ENCODE assay signal across 5 cellular contexts in the genomic region with DNA sequence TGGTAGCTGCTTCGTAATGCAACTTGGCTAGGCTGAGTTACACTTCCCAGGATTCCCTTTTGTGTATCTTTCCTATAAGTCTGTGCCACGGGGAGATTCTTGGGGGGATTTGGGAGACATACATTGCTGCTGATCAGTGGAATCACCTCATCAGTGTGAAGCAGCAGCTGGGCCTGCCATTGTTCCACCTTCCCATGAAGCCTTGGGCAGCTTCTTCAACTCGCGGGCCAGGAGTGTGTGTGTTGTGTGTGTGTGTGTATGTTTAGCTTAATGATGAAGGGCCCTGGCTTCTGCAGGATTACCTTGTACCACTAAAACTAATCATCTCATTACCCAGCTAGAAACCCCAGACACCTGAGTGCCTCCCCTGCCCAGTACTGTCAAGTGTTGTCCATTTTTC. TPM values are rescaled to one million over a fixed set of nuclear protein-coding genes. Genes with fewer than 3 reads are reported as not detected.
"Had no signal": no experiment of that assay in that cellular context is flagged by ENCODE, and none has a peak within 500 bp of the region (broad histone marks: within the 10 kb centered on the region; RNA-seq: fewer than 3 reads in every experiment).

No MANE protein-coding gene starts in this region.

- H3K4me1 Mint-ChIP-seq: GM23338, H9 had no signal

- ATAC-seq: GM23338 had no signal

- H3K4me3 ChIP-seq: GM23338 had no signal

- DNase-seq: H9, HCEC 1CT had no signal

- H3K27ac Mint-ChIP-seq: GM23338, H9 had no signal

- H3K4me3 Mint-ChIP-seq: GM23338, H9, IgD-negative memory B cell had no signal

RNA-seq across cellular contexts. Expression of a gene that starts 46.5 kb away (rescaled TPM):
- total RNA-seq: H1, H9 had no signal
- polyA plus RNA-seq: GM23338, H1 had no signal
